16 cellular contexts compared by ENCODE assay signal in the genomic region with DNA sequence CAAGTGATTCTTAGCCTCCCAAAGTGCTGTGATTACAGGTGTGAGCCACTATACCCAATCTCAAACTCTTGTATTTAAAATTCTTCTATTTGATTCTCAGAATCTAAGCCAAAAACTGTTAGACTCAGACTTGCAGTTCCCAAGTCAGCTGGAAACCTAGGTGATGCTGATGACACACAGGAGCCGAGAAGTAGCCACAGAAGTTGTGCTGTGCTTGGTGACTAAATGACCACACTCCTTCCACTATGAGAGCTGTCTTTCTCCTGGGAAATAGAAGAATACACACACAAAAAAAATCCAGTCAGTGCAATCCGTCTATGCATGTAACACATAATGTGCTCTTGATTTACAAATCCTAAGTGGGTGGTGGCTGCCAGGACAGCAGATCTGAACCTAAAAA. TPM values are rescaled to one million over a fixed set of nuclear protein-coding genes. Genes with fewer than 3 reads are reported as not detected.
DNase-seq lines count a peak whose midpoint lies in the region; ATAC-seq, FAIRE-seq and TF ChIP-seq lines count a peak whose summit lies in the region.
"Had no signal": no experiment of that assay in that cellular context is flagged by ENCODE, and none has a peak within 500 bp of the region (broad histone marks: within the 10 kb centered on the region; RNA-seq: fewer than 3 reads in every experiment).

No MANE protein-coding gene starts in this region.

- no peaks in the 10 kb centered on the region for H3K79me2 ChIP-seq in astrocyte (ENCODE audit: insufficient read depth, low read length)

- H3K9me3 ChIP-seq in astrocyte (ENCODE audit: insufficient read depth, low read depth, low read length), result no peaks in the 10 kb centered on the region
- H3K9me3 ChIP-seq: BE2C had no signal

- H3K27me3 Mint-ChIP-seq in activated naive CD8-positive, alpha-beta T cell treated with anti-CD3 and anti-CD28 coated beads, Interleukin-2, amount 50 U/mL, for 24 hours, result no peaks in the 10 kb centered on the region
- H3K27me3 Mint-ChIP-seq in activated naive CD8-positive, alpha-beta T cell treated with anti-CD3 and anti-CD28 coated beads for 36 hours, result peaks cover 8% of the 10 kb centered on the region
- no peaks in the 10 kb centered on the region for H3K27me3 Mint-ChIP-seq in astrocyte (ENCODE audit: low read depth, unreplicated experiment)
- peaks cover 19% of the 10 kb centered on the region for H3K27me3 Mint-ChIP-seq in stimulated activated naive CD8-positive, alpha-beta T cell treated with anti-CD3 and anti-CD28 coated beads, Interleukin-15, Interleukin-2, amounts not matched to agents 100 ng/mL and 50 ng/mL, for 24 hours
- peaks cover 0 to 11% of the 10 kb centered on the region in 2 donors for H3K27me3 Mint-ChIP-seq in T-cell

- no peak overlapping the region for H3K4me3 ChIP-seq in astrocyte (ENCODE audit: insufficient read depth, low read depth, low read length)
- H3K4me3 ChIP-seq: K562 had no signal

- peaks cover 22% of the 10 kb centered on the region for H3K9me3 Mint-ChIP-seq in activated naive CD8-positive, alpha-beta T cell treated with anti-CD3 and anti-CD28 coated beads, Interleukin-2, amount 50 U/mL, for 24 hours
- H3K9me3 Mint-ChIP-seq in activated naive CD8-positive, alpha-beta T cell treated with anti-CD3 and anti-CD28 coated beads for 36 hours, result peaks cover 17% of the 10 kb centered on the region
- H3K9me3 Mint-ChIP-seq in astrocyte (ENCODE audit: unreplicated experiment) (peaks cover 7% of the 10 kb centered on the region), T-cell (peaks cover 14 to 16% (median 16%) of the 10 kb centered on the region in 3 donors)
- peaks cover 16% of the 10 kb centered on the region for H3K9me3 Mint-ChIP-seq in stimulated activated naive CD8-positive, alpha-beta T cell treated with anti-CD3 and anti-CD28 coated beads, Interleukin-15, Interleukin-2, amounts not matched to agents 100 ng/mL and 50 ng/mL, for 24 hours

- H3K27me3 ChIP-seq in astrocyte (ENCODE audit: insufficient read depth, low read length), result no peaks in the 10 kb centered on the region

- H3K4me1 Mint-ChIP-seq in activated naive CD8-positive, alpha-beta T cell treated with anti-CD3 and anti-CD28 coated beads, Interleukin-2, amount 50 U/mL, for 24 hours, result peaks cover 15% of the 10 kb centered on the region
- H3K4me1 Mint-ChIP-seq in activated naive CD8-positive, alpha-beta T cell treated with anti-CD3 and anti-CD28 coated beads for 36 hours, result peaks cover 7% of the 10 kb centered on the region
- no peaks in the 10 kb centered on the region for H3K4me1 Mint-ChIP-seq in astrocyte (ENCODE audit: low read depth, unreplicated experiment)
- peaks cover 11% of the 10 kb centered on the region for H3K4me1 Mint-ChIP-seq in stimulated activated naive CD8-positive, alpha-beta T cell treated with anti-CD3 and anti-CD28 coated beads, Interleukin-15, Interleukin-2, amounts not matched to agents 100 ng/mL and 50 ng/mL, for 24 hours (ENCODE audit: low read depth)
- H3K4me1 Mint-ChIP-seq in T-cell, result no peaks in the 10 kb centered on the region

- CTCF ChIA-PET in T-cell (lab: Charles Lee), result no interaction called here

- H3K27ac Mint-ChIP-seq in activated naive CD8-positive, alpha-beta T cell treated with anti-CD3 and anti-CD28 coated beads, Interleukin-2, amount 50 U/mL, for 24 hours, result peak overlapping the region; percentile 24
- no peak overlapping the region for H3K27ac Mint-ChIP-seq in activated naive CD8-positive, alpha-beta T cell treated with anti-CD3 and anti-CD28 coated beads for 36 hours
- H3K27ac Mint-ChIP-seq in astrocyte (ENCODE audit: unreplicated experiment) (no peak overlapping the region), T-cell (no peak overlapping the region)
- H3K27ac Mint-ChIP-seq in stimulated activated naive CD8-positive, alpha-beta T cell treated with anti-CD3 and anti-CD28 coated beads, Interleukin-15, Interleukin-2, amounts not matched to agents 100 ng/mL and 50 ng/mL, for 24 hours, result peak overlapping the region; percentile 64
- H3K27ac Mint-ChIP-seq: HFFc6 had no signal

- H4K20me1 ChIP-seq in astrocyte (ENCODE audit: insufficient read depth, low read length), result no peaks in the 10 kb centered on the region

- no peak overlapping the region for H3K4me2 ChIP-seq in astrocyte (ENCODE audit: low read length)

- H3K4me3 Mint-ChIP-seq in activated naive CD8-positive, alpha-beta T cell treated with anti-CD3 and anti-CD28 coated beads, Interleukin-2, amount 50 U/mL, for 24 hours, result no peak overlapping the region
- no peak overlapping the region for H3K4me3 Mint-ChIP-seq in activated naive CD8-positive, alpha-beta T cell treated with anti-CD3 and anti-CD28 coated beads for 36 hours
- H3K4me3 Mint-ChIP-seq in astrocyte (ENCODE audit: unreplicated experiment) (no peak overlapping the region), T-cell (no peak overlapping the region)
- H3K4me3 Mint-ChIP-seq in stimulated activated naive CD8-positive, alpha-beta T cell treated with anti-CD3 and anti-CD28 coated beads, Interleukin-15, Interleukin-2, amounts not matched to agents 100 ng/mL and 50 ng/mL, for 24 hours, result no peak overlapping the region
- H3K4me3 Mint-ChIP-seq: HFFc6 had no signal

- no peak overlapping the region for H3K9ac ChIP-seq in astrocyte (ENCODE audit: low read length)

- H3K36me3 ChIP-seq in astrocyte (ENCODE audit: insufficient read depth, low read length), result no peaks in the 10 kb centered on the region
- H3K36me3 ChIP-seq: BE2C had no signal

- peak; percentile 56 for ATAC-seq in activated naive CD8-positive, alpha-beta T cell treated with anti-CD3 and anti-CD28 coated beads, Interleukin-2, amount 50 U/mL, for 24 hours
- ATAC-seq in HG03139 (IDR thresholded peaks at IDR 0.05; ENCODE audit: unreplicated experiment) (no peak), T-cell (replicated peaks in 1 of 4) (no peak)
- ATAC-seq: K562, PC-3 had no signal

- no peak for TF ChIP-seq CTCF in astrocyte (IDR thresholded peaks at IDR 0.05; ENCODE audit: insufficient read depth, low read depth, low read length)

- POLR2A ChIA-PET in T-cell (lab: Charles Lee), result no interaction called here

- no peaks in the 10 kb centered on the region for H3K4me1 ChIP-seq in astrocyte (ENCODE audit: insufficient read depth, low read length)
- H3K4me1 ChIP-seq: BE2C had no signal

- no peak overlapping the region for H2AFZ ChIP-seq in astrocyte (ENCODE audit: low read depth, low read length)

- no peak for DNase-seq in activated naive CD8-positive, alpha-beta T cell treated with anti-CD3 and anti-CD28 coated beads, Interleukin-2, amount 50 U/mL, for 24 hours
- no peak for DNase-seq in activated naive CD8-positive, alpha-beta T cell treated with anti-CD3 and anti-CD28 coated beads for 36 hours
- DNase-seq in RKO (ENCODE audit: low spot score) (peak; percentile 19), astrocyte (ENCODE audit: low read depth) (peak; percentile 40), T-cell (no peak)
- DNase-seq: BE2C, HFFc6, NCI-H1105, NCI-H187, NCI-H446 treated with DMSO at 0.1 percent for 48 hours, NCI-H748 treated with DMSO at 0.1 percent for 48 hours, PC-3 had no signal

- no peak overlapping the region for H3K27ac ChIP-seq in astrocyte (ENCODE audit: low read depth, low read length)

- H3K36me3 Mint-ChIP-seq in activated naive CD8-positive, alpha-beta T cell treated with anti-CD3 and anti-CD28 coated beads, Interleukin-2, amount 50 U/mL, for 24 hours (ENCODE audit: low read depth), result peaks cover 3% of the 10 kb centered on the region
- H3K36me3 Mint-ChIP-seq in activated naive CD8-positive, alpha-beta T cell treated with anti-CD3 and anti-CD28 coated beads for 36 hours, result peaks cover 11% of the 10 kb centered on the region
- no peaks in the 10 kb centered on the region for H3K36me3 Mint-ChIP-seq in astrocyte (ENCODE audit: low read depth, unreplicated experiment)
- H3K36me3 Mint-ChIP-seq in stimulated activated naive CD8-positive, alpha-beta T cell treated with anti-CD3 and anti-CD28 coated beads, Interleukin-15, Interleukin-2, amounts not matched to agents 100 ng/mL and 50 ng/mL, for 24 hours (ENCODE audit: low read depth), result peaks cover 12% of the 10 kb centered on the region
- peaks cover 2% of the 10 kb centered on the region for H3K36me3 Mint-ChIP-seq in T-cell

- FAIRE-seq in astrocyte (lab: Jason Lieb, UNC), result no peak
- FAIRE-seq: H1, K562 had no signal

RNA-seq across cellular contexts. Expression of a gene that starts 33.9 kb away (rescaled TPM):
- not detected for total RNA-seq in activated naive CD8-positive, alpha-beta T cell treated with anti-CD3 and anti-CD28 coated beads for 36 hours
- not detected in 2 replicates for total RNA-seq in astrocyte
- under 1 TPM in 2 of 5 donors, not detected in 3; 0.16 TPM for total RNA-seq in T-cell
- total RNA-seq: HFFc6 had no signal

Comparison
In these comparisons a context has a peak if more than half of its experiments do, and no peak if none do; other contexts are left out.
1. H3K27ac Mint-ChIP-seq: peak in activated naive CD8-positive, alpha-beta T cell treated with anti-CD3 and anti-CD28 coated beads, Interleukin-2, amount 50 U/mL, for 24 hours (single experiment) and stimulated activated naive CD8-positive, alpha-beta T cell treated with anti-CD3 and anti-CD28 coated beads, Interleukin-15, Interleukin-2, amounts not matched to agents 100 ng/mL and 50 ng/mL, for 24 hours (single experiment); none in activated naive CD8-positive, alpha-beta T cell treated with anti-CD3 and anti-CD28 coated beads for 36 hours (single experiment), astrocyte (single experiment) and T-cell (0 of 2).
2. DNase-seq: peak in RKO (single experiment) and astrocyte (single experiment); none in activated naive CD8-positive, alpha-beta T cell treated with anti-CD3 and anti-CD28 coated beads, Interleukin-2, amount 50 U/mL, for 24 hours (single experiment), activated naive CD8-positive, alpha-beta T cell treated with anti-CD3 and anti-CD28 coated beads for 36 hours (single experiment) and T-cell (0 of 34).